ENCODE assay signal across 14 cellular contexts in the genomic region with DNA sequence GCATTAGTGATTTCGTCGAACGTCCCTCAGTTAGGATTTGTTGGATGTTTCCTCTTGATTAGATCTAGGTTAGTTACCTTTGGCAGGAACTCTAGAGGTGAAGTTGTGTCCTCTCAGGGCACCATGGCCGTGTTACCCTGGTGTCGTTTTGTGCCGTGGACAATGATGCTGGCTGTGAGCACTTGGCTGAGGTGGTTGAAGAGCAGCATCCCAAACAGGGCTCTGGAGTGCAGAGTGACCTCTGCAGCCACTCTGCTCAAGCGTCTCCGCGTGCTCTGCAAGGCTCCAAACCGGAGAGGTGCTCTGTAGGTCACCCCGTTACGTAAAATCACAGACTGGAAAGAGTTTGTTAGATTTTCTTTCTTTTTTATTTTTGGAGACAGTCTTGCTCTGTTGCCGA. TPM values are rescaled to one million over a fixed set of nuclear protein-coding genes. Genes with fewer than 3 reads are reported as not detected.
DNase-seq lines count a peak whose midpoint lies in the region; ATAC-seq, FAIRE-seq and TF ChIP-seq lines count a peak whose summit lies in the region.
"Had no signal": no experiment of that assay in that cellular context is flagged by ENCODE, and none has a peak within 500 bp of the region (broad histone marks: within the 10 kb centered on the region; RNA-seq: fewer than 3 reads in every experiment).

No MANE protein-coding gene starts in this region.

- TF ChIP-seq CTCF in HepG2 (CRISPR knock-in tag; IDR thresholded peaks at IDR 0.05) (no peak), right lobe of liver (IDR thresholded peaks at IDR 0.05) (no peak), endodermal cell (conservative IDR thresholded peaks at IDR 0.05) (no peak), osteocyte (IDR thresholded peaks at IDR 0.05) (no peak), WERI-Rb-1 (IDR thresholded peaks at IDR 0.05; ENCODE audit: low read depth, low read length) (no peak)

- BruUV-seq in HepG2 (replicated peaks; lab: Mats Ljungman, UMichigan): no TSS peak

- DNase-seq in HepG2 (ENCODE audit: low spot score): no peak
- DNase-seq in right lobe of liver: no peak
- no peak for DNase-seq in endodermal cell
- DNase-seq in osteocyte (ENCODE audit: extremely low spot score, unreplicated experiment): no peak
- no peak for DNase-seq in WERI-Rb-1
- DNase-seq in superior temporal gyrus (ENCODE audit: extremely low spot score): no peak
- DNase-seq: activated naive CD4-positive, alpha-beta T cell treated with anti-CD3 and anti-CD28 coated beads for 36 hours; effector memory CD4-positive, alpha-beta T cell; RPMI8226 had no signal

- peaks cover 4% of the 10 kb centered on the region for H3K9me3 Mint-ChIP-seq in endodermal cell
- H3K9me3 Mint-ChIP-seq in osteocyte (ENCODE audit: unreplicated experiment): no peaks in the 10 kb centered on the region
- H3K9me3 Mint-ChIP-seq: activated naive CD4-positive, alpha-beta T cell treated with anti-CD3 and anti-CD28 coated beads for 36 hours; natural killer cell had no signal

- H3K9me3 ChIP-seq in HepG2 (ENCODE audit: low read length): no peaks in the 10 kb centered on the region
- H3K9me3 ChIP-seq in right lobe of liver: no peaks in the 10 kb centered on the region
- H3K9me3 ChIP-seq in endodermal cell (ENCODE audit: control insufficient read depth, low read length): no peaks in the 10 kb centered on the region
- H3K9me3 ChIP-seq in WERI-Rb-1 (ENCODE audit: severe bottlenecking): no peaks in the 10 kb centered on the region
- H3K9me3 ChIP-seq: breast epithelium had no signal

- H2AFZ ChIP-seq in HepG2 (ENCODE audit: low read length): no peak overlapping the region

- no peaks in the 10 kb centered on the region for H3K27me3 Mint-ChIP-seq in endodermal cell (ENCODE audit: insufficient read depth)
- H3K27me3 Mint-ChIP-seq in osteocyte (ENCODE audit: unreplicated experiment): no peaks in the 10 kb centered on the region

- no peak overlapping the region; a peak in 1 of 6 replicates for H3K4me3 ChIP-seq in HepG2 (replicated peaks in 1 of 3; ENCODE audit: insufficient read depth in 1 of 3, low read depth in 2 of 3, low read length in 3 of 3)
- H3K4me3 ChIP-seq in right lobe of liver: no peak overlapping the region
- H3K4me3 ChIP-seq in endodermal cell (ENCODE audit: low read length): no peak overlapping the region
- H3K4me3 ChIP-seq in WERI-Rb-1 (ENCODE audit: low read depth, low read length): no peak overlapping the region
- H3K4me3 ChIP-seq: breast epithelium had no signal

- peak overlapping the region; percentile 51; the same call in 1 of the 2 replicates for H3K4me2 ChIP-seq in HepG2 (ENCODE audit: low read depth, low read length)

- peaks cover 87% of the 10 kb centered on the region for H3K79me2 ChIP-seq in HepG2 (ENCODE audit: insufficient read depth, low read length)

- H4K20me1 ChIP-seq in HepG2 (ENCODE audit: insufficient read depth, low read length): peaks cover 84% of the 10 kb centered on the region

- ATAC-seq in HepG2: no peak; the same call in 2 of the 3 replicates
- ATAC-seq in right lobe of liver: no peak
- ATAC-seq in GM19467 (IDR thresholded peaks at IDR 0.05; ENCODE audit: unreplicated experiment): no peak
- ATAC-seq in GM21786 (IDR thresholded peaks at IDR 0.05; ENCODE audit: unreplicated experiment): no peak

- FAIRE-seq in HepG2 (lab: Jason Lieb, UNC): no peak
- FAIRE-seq: GM12892 had no signal

- CTCF ChIA-PET in HepG2 (lab: Yijun Ruan, JAX; ENCODE audit: low intra/inter-chr PET ratio, low total read pairs): interaction anchor here (0.6 to 1.6 kb wide), 2 partner anchors 58 to 70 kb away, joined by 3 to 15 read pairs; no protein-coding TSS in a partner anchor

- H3K36me3 ChIP-seq in HepG2 (replicated peaks in 1 of 2; ENCODE audit: control insufficient read depth in 1 of 2, insufficient read depth in 2 of 2, low read length in 2 of 2) (peaks cover 0 to 9% of the 10 kb centered on the region in 2 experiments; a peak in 1 of 5 replicates), right lobe of liver (no peaks in the 10 kb centered on the region), endodermal cell (ENCODE audit: control insufficient read depth, insufficient read depth, low read length) (peaks cover 15% of the 10 kb centered on the region), WERI-Rb-1 (peaks cover 21% of the 10 kb centered on the region)
- H3K36me3 ChIP-seq: breast epithelium had no signal

- intact Hi-C loops in HepG2 (cut with micrococcal nuclease; ENCODE audit: unreplicated experiment) (loop anchor here (2.0 to 5.0 kb wide), 3 partner anchors 35 to 200 kb away; partner anchors contain the start of gene FOXK2), right lobe of liver (cut with DNase I) (loop anchor here in 1 of 2 donors (10.0 kb wide), 1 partner anchor 198 kb away; the partner anchor contains the start of gene TEX19)

- in situ Hi-C loops in HepG2 (cut with HindIII; ENCODE audit: extremely low pct_ligation_motif_present, low pct_unique_long_range_greater_than_20kb): loop anchor here (10.0 kb wide), 1 partner anchor 198 kb away; the partner anchor contains the start of gene TEX19

- peak overlapping the region; percentile 24 for H3K9ac ChIP-seq in HepG2 (ENCODE audit: insufficient read depth, low read depth, low read length)
- H3K9ac ChIP-seq in endodermal cell (ENCODE audit: extremely low read depth, low read length, poor library complexity, severe bottlenecking): no peak overlapping the region

- 93% methylated on average over 13 of the region's 13 CpGs for WGBS in HepG2 (ENCODE audit: low lambda C conversion rate)
- WGBS in right lobe of liver (ENCODE audit: insufficient coverage, low coverage, low lambda C conversion rate, missing lambda C conversion rate): 43% methylated on average over 11 of the region's 13 CpGs
- 94 to 97% methylated on average over 10 to 13 of the region's 13 CpGs for WGBS in endodermal cell (ENCODE audit: insufficient coverage in 1 of 2, insufficient read length in 1 of 2), 2 experiments

- H3K4me3 Mint-ChIP-seq in endodermal cell (no peak overlapping the region), osteocyte (ENCODE audit: unreplicated experiment) (no peak overlapping the region)
- H3K4me3 Mint-ChIP-seq: activated naive CD4-positive, alpha-beta T cell treated with anti-CD3 and anti-CD28 coated beads for 36 hours; natural killer cell had no signal

- H3K36me3 Mint-ChIP-seq in endodermal cell (ENCODE audit: low read depth) (peaks cover 10% of the 10 kb centered on the region), osteocyte (ENCODE audit: unreplicated experiment) (no peaks in the 10 kb centered on the region)
- H3K36me3 Mint-ChIP-seq: natural killer cell had no signal

- peaks cover 77% of the 10 kb centered on the region for H3K4me1 ChIP-seq in HepG2 (ENCODE audit: insufficient read depth, low read length)
- H3K4me1 ChIP-seq in right lobe of liver: peaks cover 0 to 23% (median 5%) of the 10 kb centered on the region in 4 donors
- H3K4me1 ChIP-seq in endodermal cell (ENCODE audit: control insufficient read depth, insufficient read depth, low read length): no peaks in the 10 kb centered on the region

- H3K4me1 Mint-ChIP-seq in endodermal cell: peaks cover 15% of the 10 kb centered on the region
- peaks cover 51% of the 10 kb centered on the region for H3K4me1 Mint-ChIP-seq in osteocyte (ENCODE audit: unreplicated experiment)

- POLR2A ChIA-PET in HepG2 (lab: Yijun Ruan, JAX): interaction anchor here (1.0 to 2.8 kb wide), 5 partner anchors 9 to 56 kb away, joined by 3 to 12 read pairs (median 6); partner anchors contain the start of gene FOXK2

- H3K27me3 ChIP-seq in HepG2 (ENCODE audit: control insufficient read depth in 1 of 2, insufficient read depth in 2 of 2, low read length in 2 of 2): no peaks in the 10 kb centered on the region
- no peaks in the 10 kb centered on the region for H3K27me3 ChIP-seq in right lobe of liver
- H3K27me3 ChIP-seq in endodermal cell (ENCODE audit: control insufficient read depth, insufficient read depth, low read length, poor library complexity, severe bottlenecking): no peaks in the 10 kb centered on the region
- no peaks in the 10 kb centered on the region for H3K27me3 ChIP-seq in WERI-Rb-1 (ENCODE audit: insufficient read depth, low read depth, severe bottlenecking)
- H3K27me3 ChIP-seq: breast epithelium had no signal

- no peak for TF ChIP-seq RAD21 in HepG2 (CRISPR knock-in tag; IDR thresholded peaks at IDR 0.05)

- H3K27ac Mint-ChIP-seq in endodermal cell (peak overlapping the region; percentile 67), osteocyte (ENCODE audit: unreplicated experiment) (peak overlapping the region; percentile 48)

- TF ChIP-seq EP300 in HepG2 (IDR thresholded peaks at IDR 0.05; ENCODE audit: low read depth in 2 of 2, low read length in 2 of 2) (no peak), HepG2 (CRISPR knock-in tag; IDR thresholded peaks at IDR 0.05; ENCODE audit: borderline replicate concordance) (no peak)

- peak overlapping the region; percentile 54 for H3K27ac ChIP-seq in HepG2 (ENCODE audit: extremely low read length, insufficient read depth, low read length)
- H3K27ac ChIP-seq in right lobe of liver: no peak overlapping the region
- peak overlapping the region; percentile 44 for H3K27ac ChIP-seq in endodermal cell (ENCODE audit: low read depth, low read length)
- no peak overlapping the region for H3K27ac ChIP-seq in WERI-Rb-1

- no peak for TF ChIP-seq POLR2A in HepG2 (IDR thresholded peaks at IDR 0.05; ENCODE audit: insufficient read depth in 1 of 2, low read depth in 2 of 2, low read length in 2 of 2)
- no peak for TF ChIP-seq POLR2A in right lobe of liver (IDR thresholded peaks at IDR 0.05)

RNA-seq across cellular contexts. Expression of gene FOXK2, which starts 33.0 kb away (rescaled TPM):
- total RNA-seq in HepG2 (2016; rRNA removed; fragmentation: Illumina TruSeq; extraction: Trizol): 47.7 and 67.2 TPM in 2 replicates
- total RNA-seq in HepG2 (2016; cell fraction: cytosol; rRNA removed; fragmentation: Illumina TruSeq; extraction: Trizol; ENCODE audit: low read depth): 118 and 125 TPM in 2 replicates
- 39.3 and 64.3 TPM in 2 replicates for total RNA-seq in HepG2 (2016; cell fraction: insoluble cytoplasmic fraction; rRNA removed; fragmentation: Illumina TruSeq; extraction: Trizol)
- total RNA-seq in HepG2 (2016; cell fraction: membrane; rRNA removed; fragmentation: Illumina TruSeq; extraction: Trizol): 103 and 104 TPM in 2 replicates
- 38.8 and 51.8 TPM in 2 replicates for total RNA-seq in HepG2 (2016; cell fraction: nucleus; rRNA removed; fragmentation: Illumina TruSeq; extraction: Trizol)
- 67.1 and 73.1 TPM in 2 replicates for polyA plus RNA-seq in HepG2 (2011; rRNA removed)
- 53.2 and 56.1 TPM in 2 replicates for polyA plus RNA-seq in HepG2 (2011; cell fraction: cytosol; rRNA removed)
- 50.7 and 52.2 TPM in 2 replicates for polyA plus RNA-seq in HepG2 (2011; cell fraction: nucleus; rRNA removed)
- 78.2 and 88.0 TPM in 2 replicates for polyA plus RNA-seq in HepG2 (2012)
- 38.6 and 41.3 TPM in 2 replicates for polyA plus RNA-seq in HepG2 (2016; cell fraction: cytosol; fragmentation: Illumina TruSeq; extraction: Trizol; ENCODE audit: low read depth)
- 59.9 and 75.2 TPM in 2 replicates for polyA plus RNA-seq in HepG2 (2016; cell fraction: insoluble cytoplasmic fraction; fragmentation: Illumina TruSeq; extraction: Trizol; ENCODE audit: low read depth)
- 80.8 and 99.2 TPM in 2 replicates for polyA plus RNA-seq in HepG2 (2016; cell fraction: membrane; fragmentation: Illumina TruSeq; extraction: Trizol; ENCODE audit: low read depth)
- 80.4 and 81.2 TPM in 2 replicates for polyA plus RNA-seq in HepG2 (2016; cell fraction: nucleus; fragmentation: Illumina TruSeq; extraction: Trizol; ENCODE audit: insufficient read depth, low read depth)
- polyA minus RNA-seq in HepG2 (2011; rRNA and poly(A)+ RNA removed; ENCODE audit: low replicate concordance): 83.4 and 116 TPM in 2 replicates
- 74.6 and 79.0 TPM in 2 replicates for polyA minus RNA-seq in HepG2 (2011; cell fraction: cytosol; rRNA and poly(A)+ RNA removed)
- polyA minus RNA-seq in HepG2 (2011; cell fraction: nucleus; rRNA and poly(A)+ RNA removed): 55.5 and 74.1 TPM in 2 replicates
- 10 to 100 TPM; 14.1 to 20.5 (median 16.1) TPM for total RNA-seq in right lobe of liver
- 10 to 100 TPM; 67.2 to 68.1 TPM for total RNA-seq in endodermal cell
- 58.7 TPM for polyA plus RNA-seq in endodermal cell (2013, experiment 1 of 2)
- 53.1 TPM for polyA plus RNA-seq in endodermal cell (2013, experiment 2 of 2)
- total RNA-seq in osteocyte: 59.9 and 65.1 TPM in 2 replicates

Comparison
In these comparisons a context has a peak if more than half of its experiments do, and no peak if none do; other contexts are left out.
1. H3K27ac ChIP-seq: peak in HepG2 (single experiment) and endodermal cell (single experiment); none in right lobe of liver (0 of 3) and WERI-Rb-1 (single experiment).